26 cellular contexts compared by ENCODE assay signal in the genomic region with DNA sequence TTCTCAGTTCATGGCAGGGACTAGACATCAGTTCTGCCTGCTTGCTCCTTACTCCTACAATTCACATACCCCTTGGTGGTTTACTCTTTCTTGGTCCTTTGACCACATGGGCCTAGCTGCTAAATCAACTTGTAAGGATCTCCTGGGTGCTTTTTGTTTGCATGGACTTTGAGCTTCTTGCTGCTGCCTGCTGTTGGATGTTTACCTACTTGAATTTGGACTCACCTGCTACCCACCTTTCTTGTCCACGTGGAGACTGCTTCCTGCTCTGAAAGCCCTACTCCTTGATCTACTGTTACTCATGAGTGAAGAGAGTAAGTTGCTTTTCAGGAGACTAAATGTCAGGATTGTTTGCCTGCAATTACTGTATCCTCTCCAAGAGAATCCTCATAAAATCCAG. TPM values are rescaled to one million over a fixed set of nuclear protein-coding genes. Genes with fewer than 3 reads are reported as not detected.
"Had no signal": no experiment of that assay in that cellular context is flagged by ENCODE, and none has a peak within 500 bp of the region (broad histone marks: within the 10 kb centered on the region; RNA-seq: fewer than 3 reads in every experiment).

No MANE protein-coding gene starts in this region.

- DNase-seq: activated CD4-positive, alpha-beta T cell treated with anti-CD3 and anti-CD28 coated beads for 1 hour; activated CD4-positive, alpha-beta T cell treated with anti-CD3 and anti-CD28 coated beads, Interleukin-2, amount 50 U/mL, for 1 hour; activated CD8-positive, alpha-beta T cell treated with anti-CD3 and anti-CD28 coated beads for 36 hours; activated naive CD8-positive, alpha-beta T cell treated with anti-CD3 and anti-CD28 coated beads, Interleukin-2, amount 50 U/mL, for 24 hours; activated T-cell treated with anti-CD3 and anti-CD28 coated beads, Interleukin-2, amount 50 U/mL, for 4 hours; amygdala; effector memory CD4-positive, alpha-beta T cell; left ventricle myocardium superior; naive B cell; nephron progenitor cell; ovary; retina; sigmoid colon; stimulated activated CD4-positive, alpha-beta T cell treated with anti-CD3 and anti-CD28 coated beads, Interleukin-1b, Interleukin-23, amount 100 ng/mL, for 48 hours; stimulated activated CD4-positive, alpha-beta T cell treated with anti-CD3 and anti-CD28 coated beads, Interleukin-4, amount 100 ng/mL, for 4 hours; stimulated activated CD8-positive, alpha-beta memory T cell treated with anti-CD3 and anti-CD28 coated beads, Interleukin-4, amount 100 ng/mL, for 48 hours; stimulated activated naive CD8-positive, alpha-beta T cell treated with anti-CD3 and anti-CD28 coated beads, Interleukin-15, amount 100 ng/mL, for 72 hours; T-helper 17 cell; T1000; thyroid gland had no signal

- H3K9me3 ChIP-seq: neutrophil, prostate gland, sigmoid colon, thyroid gland had no signal

- H3K27me3 ChIP-seq: neutrophil, ovary, sigmoid colon, thyroid gland had no signal

- H3K36me3 ChIP-seq: neutrophil, ovary, prostate gland, sigmoid colon, thyroid gland had no signal

- H3K27ac ChIP-seq: neutrophil, ovary, prostate gland, sigmoid colon, thyroid gland had no signal

- H3K4me3 ChIP-seq: ovary, prostate gland, sigmoid colon, smooth muscle cell, thyroid gland had no signal

- ATAC-seq: activated CD8-positive, alpha-beta T cell treated with anti-CD3 and anti-CD28 coated beads for 36 hours; activated naive CD8-positive, alpha-beta T cell treated with anti-CD3 and anti-CD28 coated beads, Interleukin-2, amount 50 U/mL, for 24 hours; activated T-cell treated with anti-CD3 and anti-CD28 coated beads, Interleukin-2, amount 50 U/mL, for 4 hours; left ventricle myocardium superior; stimulated activated memory B cell treated with anti-CD40 and anti-IgM and Interleukin-4, amounts not matched to agents 10 μg/mL and 1 μg/mL and 100 μg/mL, for 72 hours; stimulated activated naive CD8-positive, alpha-beta T cell treated with anti-CD3 and anti-CD28 coated beads, Interleukin-15, amount 100 ng/mL, for 72 hours; T-helper 17 cell; WTC11 had no signal

- H3K4me1 ChIP-seq: prostate gland, sigmoid colon, thyroid gland had no signal

- H3K4me2 ChIP-seq: smooth muscle cell had no signal

RNA-seq across cellular contexts. Expression of gene ARHGAP24, which starts 15.2 kb away (rescaled TPM):
- total RNA-seq: activated T-helper 2 cell treated with anti-CD3 and anti-CD28 coated beads, Interferon-gamma antibody, Interleukin-2, Interleukin-4, amounts not matched to agents 10 μg/mL and 5 μg/mL and 100 μg/mL, durations not matched to agents 14 hours and 24 hours and 36 hours had no signal
